Comparison of ENCODE assay signal across 8 cellular contexts in the genomic region with DNA sequence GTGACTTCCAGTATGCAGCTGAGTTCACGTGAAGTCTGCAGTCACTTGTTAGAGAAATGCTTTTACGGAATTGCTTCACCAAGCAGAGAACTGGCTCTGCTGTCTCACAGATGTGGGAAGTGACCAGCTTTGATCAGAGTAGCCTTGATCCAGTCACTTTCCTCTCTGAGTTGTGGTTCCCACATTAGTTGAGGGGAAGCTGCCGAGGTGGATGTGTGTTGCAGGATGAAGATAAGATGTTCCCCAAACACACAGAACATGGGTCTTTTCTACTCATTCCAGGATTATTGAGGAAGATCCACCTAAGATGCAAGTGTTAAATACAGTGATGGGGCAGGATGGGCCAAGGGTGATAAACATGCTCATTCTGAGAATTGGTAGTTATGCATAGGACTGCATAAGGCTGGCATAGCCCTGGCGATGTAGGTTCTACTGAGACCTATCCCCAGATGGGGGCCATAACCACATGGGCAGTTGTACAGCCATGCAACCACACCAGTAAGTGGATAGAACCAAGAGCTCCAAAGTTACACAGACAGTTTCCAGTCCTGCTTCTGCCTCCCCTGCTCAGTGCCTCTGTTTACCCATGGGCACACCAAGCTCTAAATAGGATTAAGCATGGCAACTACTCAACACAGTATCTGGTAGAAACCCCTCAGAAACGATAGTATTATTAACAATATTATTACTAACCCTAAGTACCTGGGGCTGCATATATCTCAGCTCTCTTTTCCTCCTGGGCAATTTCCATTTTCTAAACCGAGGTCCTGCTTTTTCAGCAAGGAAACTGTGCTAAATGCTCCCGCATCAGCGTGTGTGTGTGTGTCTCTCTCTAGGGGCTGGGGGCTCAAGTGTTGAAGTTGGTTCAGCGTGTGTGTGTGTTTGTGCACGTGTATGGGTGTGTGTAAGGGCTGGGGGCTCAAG.
DNase-seq lines count a peak whose midpoint lies in the region; TF ChIP-seq lines count a peak whose summit lies in the region.

No MANE protein-coding gene starts in this region.

- no TSS peak for BruUV-seq in Calu3 (replicated peaks; lab: Mats Ljungman, UMichigan)

- H2AFZ ChIP-seq in parathyroid adenoma, result peak overlapping the region; percentile 98

- no peaks in the 10 kb centered on the region for H3K9me3 ChIP-seq in esophagus squamous epithelium
- no peaks in the 10 kb centered on the region for H3K9me3 ChIP-seq in parathyroid adenoma (ENCODE audit: control insufficient read depth, low read length)
- no peaks in the 10 kb centered on the region for H3K9me3 ChIP-seq in WERI-Rb-1 (ENCODE audit: severe bottlenecking)

- TF ChIP-seq POLR2A in esophagus squamous epithelium (IDR thresholded peaks at IDR 0.05), result no peak

- CTCF ChIA-PET in Calu3 (lab: Charles Lee) (interaction anchor here (0.6 to 1.5 kb wide), 2 partner anchors 83 to 169 kb away, joined by 3 to 4 read pairs; no protein-coding TSS in a partner anchor), RWPE1 (lab: Yijun Ruan, JAX) (interaction anchor here (0.7 kb wide), 2 partner anchors 41 to 315 kb away, joined by 3 to 4 read pairs; no protein-coding TSS in a partner anchor)

- no peaks in the 10 kb centered on the region for H3K36me3 ChIP-seq in esophagus squamous epithelium
- no peaks in the 10 kb centered on the region for H3K36me3 ChIP-seq in parathyroid adenoma (ENCODE audit: control insufficient read depth, insufficient read depth, low read length)
- H3K36me3 ChIP-seq in WERI-Rb-1, result no peaks in the 10 kb centered on the region

- no peaks in the 10 kb centered on the region for H3K9me3 Mint-ChIP-seq in Calu3 (ENCODE audit: low read depth, unreplicated experiment)

- TF ChIP-seq CTCF in Calu3 (IDR thresholded peaks at IDR 0.05; ENCODE audit: unreplicated experiment) (no peak), RWPE1 (conservative IDR thresholded peaks at IDR 0.05; ENCODE audit: low read depth) (no peak), esophagus squamous epithelium (IDR thresholded peaks at IDR 0.05) (no peak), parathyroid adenoma (IDR thresholded peaks at IDR 0.05) (no peak), WERI-Rb-1 (IDR thresholded peaks at IDR 0.05; ENCODE audit: low read depth, low read length) (no peak)

- WGBS in esophagus squamous epithelium, 2 donors, result 26 to 29% methylated on average over 7 to 10 of the region's 10 CpGs

- peaks cover 20% of the 10 kb centered on the region for H3K36me3 Mint-ChIP-seq in Calu3 (ENCODE audit: insufficient read depth, unreplicated experiment)

- H3K4me3 Mint-ChIP-seq in Calu3 (ENCODE audit: low read depth, unreplicated experiment), result peak overlapping the region; percentile 83

- H3K79me2 ChIP-seq in parathyroid adenoma, result no peaks in the 10 kb centered on the region

- no peaks in the 10 kb centered on the region for H3K27me3 ChIP-seq in esophagus squamous epithelium
- no peaks in the 10 kb centered on the region for H3K27me3 ChIP-seq in parathyroid adenoma (ENCODE audit: control insufficient read depth, insufficient read depth, low read length)
- peaks cover 67% of the 10 kb centered on the region for H3K27me3 ChIP-seq in WERI-Rb-1 (ENCODE audit: insufficient read depth, low read depth, severe bottlenecking)

- no peak overlapping the region for H3K9ac ChIP-seq in parathyroid adenoma

- H3K4me1 ChIP-seq in esophagus squamous epithelium, result peaks cover 17 to 47% (median 24%) of the 10 kb centered on the region in 3 donors
- H3K4me1 ChIP-seq in parathyroid adenoma, result peaks cover 20% of the 10 kb centered on the region

- peak overlapping the region; percentile 65 for H3K27ac Mint-ChIP-seq in Calu3 (ENCODE audit: unreplicated experiment)

- POLR2A ChIA-PET in RWPE1 (lab: Yijun Ruan, JAX; ENCODE audit: low non-redundant PET), result interaction anchor here (0.6 kb wide), 5 partner anchors 9 to 322 kb away, joined by 3 to 14 read pairs (median 3); no protein-coding TSS in a partner anchor

- DNase-seq in Calu3 (no peak), RWPE1 (ENCODE audit: low spot score) (no peak), esophagus squamous epithelium (lab: John Stamatoyannopoulos, UW) (no peak), NCI-H524 treated with DMSO at 0.1 percent for 48 hours (lab: John Stamatoyannopoulos, UW) (no peak), WERI-Rb-1 (no peak), NCI-H2196 treated with DMSO at 0.1 percent for 48 hours (lab: John Stamatoyannopoulos, UW; ENCODE audit: unreplicated experiment) (no peak), DMS 273 treated with DMSO at 0.1 percent for 48 hours (lab: John Stamatoyannopoulos, UW) (no peak)

- peaks cover 13% of the 10 kb centered on the region for H3K27me3 Mint-ChIP-seq in Calu3 (ENCODE audit: unreplicated experiment)

- H3K4me3 ChIP-seq in esophagus squamous epithelium, result peak overlapping the region; percentile 36 to 71 (median 54)
- peak overlapping the region; percentile 75 for H3K4me3 ChIP-seq in parathyroid adenoma (ENCODE audit: low read depth, low read length)
- no peak overlapping the region for H3K4me3 ChIP-seq in WERI-Rb-1 (ENCODE audit: low read depth, low read length)

- H3K27ac ChIP-seq in RWPE1 (peak overlapping the region; percentile 73), esophagus squamous epithelium (peak overlapping the region; percentile 83 to 92 (median 90)), parathyroid adenoma (peak overlapping the region; percentile 65), WERI-Rb-1 (no peak overlapping the region)

- peaks cover 32% of the 10 kb centered on the region for H3K4me1 Mint-ChIP-seq in Calu3 (ENCODE audit: low read depth, unreplicated experiment)

- H3K4me2 ChIP-seq in parathyroid adenoma (ENCODE audit: low read length), result peak overlapping the region; percentile 77

- intact Hi-C loops in Calu3 (cut with micrococcal nuclease; ENCODE audit: unreplicated experiment), result loop anchor here (5.0 kb wide), 1 partner anchor 167 kb away; a partner anchor contains a TSS
- intact Hi-C loops in esophagus squamous epithelium (cut with DNase I), result no loop called here
